ENCODE assay signal across 26 cellular contexts in genomic region chr17:28991779-28992178, GRCh38. TPM values are rescaled to one million over a fixed set of nuclear protein-coding genes. Genes with fewer than 3 reads are reported as not detected.
DNase-seq lines count a peak whose midpoint lies in the region; ATAC-seq and TF ChIP-seq lines count a peak whose summit lies in the region.
"Had no signal": no experiment of that assay in that cellular context is flagged by ENCODE, and none has a peak within 500 bp of the region (broad histone marks: within the 10 kb centered on the region; RNA-seq: fewer than 3 reads in every experiment).

No MANE protein-coding gene starts in this region.

- ATAC-seq in Right ventricle myocardium superior (ENCODE audit: poor library complexity), result peak; percentile 31
- no peak for ATAC-seq in CD4-positive, alpha-beta T cell (ENCODE audit: poor library complexity)
- ATAC-seq: GM23338, K562, PC-3 had no signal

- no peak overlapping the region for H3K9ac ChIP-seq in liver (ENCODE audit: low read depth in 1 of 2, low read length in 2 of 2)

- H3K9me3 Mint-ChIP-seq in CD4-positive, alpha-beta T cell, result no peaks in the 10 kb centered on the region

- H3K36me3 ChIP-seq in WERI-Rb-1 (peaks cover 25% of the 10 kb centered on the region), liver (ENCODE audit: control insufficient read depth in 4 of 4, insufficient read depth in 3 of 4, low read depth in 1 of 4, low read length in 3 of 4) (no peaks in the 10 kb centered on the region)
- H3K36me3 ChIP-seq: HAP-1 had no signal

- H3K27ac ChIP-seq in WERI-Rb-1 (peak overlapping the region; percentile 59), liver (ENCODE audit: low read depth in 1 of 2, low read length in 2 of 2) (peak overlapping the region; percentile 26 to 36)
- H3K27ac ChIP-seq in CD4-positive, alpha-beta T cell (ENCODE audit: low read depth, low read length), result no peak overlapping the region
- H3K27ac ChIP-seq: HL-60 had no signal

- DNase-seq in Right ventricle myocardium superior (no peak), cardiac septum (ENCODE audit: low spot score) (no peak), WERI-Rb-1 (no peak), GM13977 (ENCODE audit: low spot score) (no peak), NCI-H2029 (lab: John Stamatoyannopoulos, UW) (no peak), NCI-H526 treated with DMSO at 0.1 percent for 48 hours (lab: John Stamatoyannopoulos, UW) (no peak)
- no peak for DNase-seq in CD4-positive, alpha-beta T cell
- DNase-seq: 8988T, Kasumi-1, NCI-H1092 treated with DMSO at 0.1 percent for 48 hours, NCI-H1436 treated with DMSO at 0.1 percent for 48 hours, NCI-H187 treated with DMSO at 0.1 percent for 48 hours, NCI-H2107, NCI-H524, NCI-H774, PC-3, SHP77 had no signal

- POLR2A ChIA-PET in CD4-positive, alpha-beta T cell (lab: Charles Lee), result no interaction called here

- H3K36me3 Mint-ChIP-seq in CD4-positive, alpha-beta T cell (ENCODE audit: low read depth), result no peaks in the 10 kb centered on the region

- H3K27me3 ChIP-seq in WERI-Rb-1 (ENCODE audit: insufficient read depth, low read depth, severe bottlenecking) (no peaks in the 10 kb centered on the region), liver (ENCODE audit: control insufficient read depth in 4 of 4, insufficient read depth in 4 of 4, low read length in 3 of 4) (no peaks in the 10 kb centered on the region)
- H3K27me3 ChIP-seq in CD4-positive, alpha-beta T cell (ENCODE audit: control insufficient read depth, insufficient read depth, low read length), result peaks cover 5% of the 10 kb centered on the region

- H3K9me3 ChIP-seq in WERI-Rb-1 (ENCODE audit: severe bottlenecking), result no peaks in the 10 kb centered on the region
- H3K9me3 ChIP-seq in liver (ENCODE audit: control insufficient read depth in 4 of 4, low read length in 3 of 4), result no peaks in the 10 kb centered on the region
- H3K9me3 ChIP-seq in CD4-positive, alpha-beta T cell (ENCODE audit: control insufficient read depth, low read length), result no peaks in the 10 kb centered on the region
- H3K9me3 ChIP-seq: HAP-1 had no signal

- peak; percentile 42 to 65 for TF ChIP-seq RAD21 in liver (IDR thresholded peaks at IDR 0.05)

- no peaks in the 10 kb centered on the region for H3K4me1 Mint-ChIP-seq in CD4-positive, alpha-beta T cell (ENCODE audit: low read depth)

- no peak overlapping the region for H3K4me3 Mint-ChIP-seq in CD4-positive, alpha-beta T cell
- H3K4me3 Mint-ChIP-seq: GM23338 had no signal

- in situ Hi-C loops in GM13977 (cut with MboI; ENCODE audit: low pct_unique_long_range_greater_than_20kb, low sequenced_read_pairs, unreplicated experiment), result no loop called here

- intact Hi-C loops in Right ventricle myocardium superior (cut with DNase I) (no loop called here), cardiac septum (cut with DNase I) (no loop called here)
- intact Hi-C loops in CD4-positive, alpha-beta T cell (cut with DNase I, micrococcal nuclease), result loop anchor here in 1 of 2 experiments (10.0 kb wide), 1 partner anchor 63 kb away; no protein-coding TSS in a partner anchor

- 24% methylated on average over 8 of the region's 8 CpGs for WGBS in liver

- H3K4me1 ChIP-seq in liver (ENCODE audit: control insufficient read depth in 4 of 4, insufficient read depth in 4 of 4, low read length in 3 of 4), result peaks cover 15 to 30% (median 28%) of the 10 kb centered on the region in 4 donors
- H3K4me1 ChIP-seq: HAP-1 had no signal

- no peak overlapping the region for H3K27ac Mint-ChIP-seq in CD4-positive, alpha-beta T cell
- H3K27ac Mint-ChIP-seq: GM23338 had no signal

- H3K4me3 ChIP-seq in WERI-Rb-1 (ENCODE audit: low read depth, low read length) (no peak overlapping the region), liver (ENCODE audit: low read depth in 1 of 3, low read length in 3 of 3) (no peak overlapping the region)
- H3K4me3 ChIP-seq: GM23338, HAP-1, K562 had no signal

- H3K27me3 Mint-ChIP-seq in CD4-positive, alpha-beta T cell, result peaks cover 8% of the 10 kb centered on the region

- CTCF ChIA-PET in CD4-positive, alpha-beta T cell (lab: Charles Lee), result no interaction called here

- TF ChIP-seq CTCF in WERI-Rb-1 (IDR thresholded peaks at IDR 0.05; ENCODE audit: low read depth, low read length) (no peak), liver (IDR thresholded peaks at IDR 0.05; ENCODE audit: low read depth, low read length, missing input control) (no peak), GM13977 (IDR thresholded peaks at IDR 0.05; ENCODE audit: extremely low read depth, insufficient read depth, missing control alignments) (no peak)
- no peak for TF ChIP-seq CTCF in CD4-positive, alpha-beta T cell (IDR thresholded peaks at IDR 0.05)

TF ChIP-seq in liver, 16 proteins besides CTCF, POLR2A, EP300 and RAD21:
- no peak for TF ChIP-seq ATF3 (IDR thresholded peaks at IDR 0.05)
- TF ChIP-seq TAF1 (conservative IDR thresholded peaks at IDR 0.05), result no peak
- TF ChIP-seq FOXA2 (IDR thresholded peaks at IDR 0.05), result no peak
- TF ChIP-seq HNF4A (conservative IDR thresholded peaks at IDR 0.05), result peak; percentile 96 to 98
- TF ChIP-seq RXRA (IDR thresholded peaks at IDR 0.05), result peak; percentile 76 to 91
- no peak for TF ChIP-seq ZBTB33 (IDR thresholded peaks at IDR 0.05)
- TF ChIP-seq EGR1 (IDR thresholded peaks at IDR 0.05; ENCODE audit: low read depth in 2 of 2), result no peak
- TF ChIP-seq MAX (IDR thresholded peaks at IDR 0.05), result peak; percentile 79
- no peak for TF ChIP-seq FOXA1 (IDR thresholded peaks at IDR 0.05)
- TF ChIP-seq REST (IDR thresholded peaks at IDR 0.05), result peak; percentile 85
- no peak for TF ChIP-seq GABPA (IDR thresholded peaks at IDR 0.05 in 1 of 2, conservative IDR thresholded peaks at IDR 0.05 in 1 of 2)
- TF ChIP-seq SP1 (IDR thresholded peaks at IDR 0.05), result peak; percentile 90
- TF ChIP-seq JUND (IDR thresholded peaks at IDR 0.05), result peak in 1 of 2 donors; percentile 52
- TF ChIP-seq YY1 (IDR thresholded peaks at IDR 0.05), result peak; percentile 82
- no peak for TF ChIP-seq NR2F2 (IDR thresholded peaks at IDR 0.05)
- TF ChIP-seq HNF4G (IDR thresholded peaks at IDR 0.05), result peak; percentile 94

RNA-seq across cellular contexts. Expression of gene SEZ6, which starts 14.1 kb away (rescaled TPM):
- total RNA-seq in Right ventricle myocardium superior (not detected), cardiac septum (not detected), liver (not detected)
- under 1 TPM in 1 of 2 donors, not detected in 1; 0.39 TPM for polyA plus RNA-seq in liver
- total RNA-seq in CD4-positive, alpha-beta T cell, result under 1 TPM in 1 of 2 experiments, not detected in 1; 0.31 TPM
- total RNA-seq: K562, M059J, PC-3, RPMI7951, SK-MEL-5 had no signal
- polyA plus RNA-seq: BJ, K562 had no signal

RNA-seq across cellular contexts. Expression of gene PHF12, which starts 40.5 kb away (rescaled TPM):
- total RNA-seq in Right ventricle myocardium superior (14.8 TPM), cardiac septum (20.4 TPM), liver (10 to 100 TPM; 15.5 to 21.3 TPM)
- polyA plus RNA-seq in liver, result 1 to 10 TPM; 4.3 to 7.9 TPM
- 100 to 1,000 TPM; 232 to 247 TPM for total RNA-seq in CD4-positive, alpha-beta T cell

RNA-seq across cellular contexts. Expression of gene PIPOX, which starts 51.2 kb away (rescaled TPM):
- total RNA-seq in Right ventricle myocardium superior (1.00 TPM), cardiac septum (0.57 TPM), liver (100 to 1,000 TPM in 1 of 2 donors, 10 to 100 TPM in 1; 19.3 to 189 TPM)
- polyA plus RNA-seq in liver, result 100 to 1,000 TPM; 126 to 227 TPM
- total RNA-seq in CD4-positive, alpha-beta T cell, result 1 to 10 TPM; 2.4 to 4.4 TPM

Comparison
In these comparisons a context has a peak if more than half of its experiments do, and no peak if none do; other contexts are left out.
1. RNA of gene PHF12, which starts 40.5 kb away (total RNA-seq): 232 to 247 TPM in CD4-positive, alpha-beta T cell; 15.5 to 21.3 TPM in liver, 20.4 TPM in cardiac septum (single experiment) and 14.8 TPM in Right ventricle myocardium superior (single experiment); every median in the first group is over 10 times any median in the second.